1 cellular context compared by ENCODE assay signal in genomic region chr21:33490991-33491372, GRCh38.
TF ChIP-seq lines count a peak whose summit lies in the region.

No MANE protein-coding gene starts in this region.

TF ChIP-seq in GM23338, 12 proteins besides CTCF, POLR2A, EP300 and RAD21 (continued from another document):
- TF ChIP-seq, protein P1, sequence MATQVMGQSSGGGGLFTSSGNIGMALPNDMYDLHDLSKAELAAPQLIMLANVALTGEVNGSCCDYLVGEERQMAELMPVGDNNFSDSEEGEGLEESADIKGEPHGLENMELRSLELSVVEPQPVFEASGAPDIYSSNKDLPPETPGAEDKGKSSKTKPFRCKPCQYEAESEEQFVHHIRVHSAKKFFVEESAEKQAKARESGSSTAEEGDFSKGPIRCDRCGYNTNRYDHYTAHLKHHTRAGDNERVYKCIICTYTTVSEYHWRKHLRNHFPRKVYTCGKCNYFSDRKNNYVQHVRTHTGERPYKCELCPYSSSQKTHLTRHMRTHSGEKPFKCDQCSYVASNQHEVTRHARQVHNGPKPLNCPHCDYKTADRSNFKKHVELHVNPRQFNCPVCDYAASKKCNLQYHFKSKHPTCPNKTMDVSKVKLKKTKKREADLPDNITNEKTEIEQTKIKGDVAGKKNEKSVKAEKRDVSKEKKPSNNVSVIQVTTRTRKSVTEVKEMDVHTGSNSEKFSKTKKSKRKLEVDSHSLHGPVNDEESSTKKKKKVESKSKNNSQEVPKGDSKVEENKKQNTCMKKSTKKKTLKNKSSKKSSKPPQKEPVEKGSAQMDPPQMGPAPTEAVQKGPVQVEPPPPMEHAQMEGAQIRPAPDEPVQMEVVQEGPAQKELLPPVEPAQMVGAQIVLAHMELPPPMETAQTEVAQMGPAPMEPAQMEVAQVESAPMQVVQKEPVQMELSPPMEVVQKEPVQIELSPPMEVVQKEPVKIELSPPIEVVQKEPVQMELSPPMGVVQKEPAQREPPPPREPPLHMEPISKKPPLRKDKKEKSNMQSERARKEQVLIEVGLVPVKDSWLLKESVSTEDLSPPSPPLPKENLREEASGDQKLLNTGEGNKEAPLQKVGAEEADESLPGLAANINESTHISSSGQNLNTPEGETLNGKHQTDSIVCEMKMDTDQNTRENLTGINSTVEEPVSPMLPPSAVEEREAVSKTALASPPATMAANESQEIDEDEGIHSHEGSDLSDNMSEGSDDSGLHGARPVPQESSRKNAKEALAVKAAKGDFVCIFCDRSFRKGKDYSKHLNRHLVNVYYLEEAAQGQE (IDR thresholded peaks at IDR 0.05; ENCODE audit: unreplicated experiment): no peak
- TF ChIP-seq ETS1 (IDR thresholded peaks at IDR 0.05): no peak
